In genomic region chr2:106581276-106581675, GRCh38 we compare ENCODE assay signal across 14 cellular contexts.
A peak's percentile ranks its signal among the peaks of the same experiment; 100 is the strongest.
DNase-seq lines count a peak whose midpoint lies in the region; ATAC-seq and TF ChIP-seq lines count a peak whose summit lies in the region.
"Had no signal": no experiment of that assay in that cellular context is flagged by ENCODE, and none has a peak within 500 bp of the region (broad histone marks: within the 10 kb centered on the region; RNA-seq: fewer than 3 reads in every experiment).

No MANE protein-coding gene starts in this region.

- intact Hi-C loops in MCF 10A (cut with micrococcal nuclease) (no loop called here), breast epithelium (cut with DNase I; ENCODE audit: low total_unique reads) (no loop called here), PC-9 (cut with micrococcal nuclease; ENCODE audit: unreplicated experiment) (loop anchor here (5.0 to 10.0 kb wide), 2 partner anchors 479 to 1236 kb away; no protein-coding TSS in a partner anchor)

- no peaks in the 10 kb centered on the region for H3K9me2 ChIP-seq in PC-9 (ENCODE audit: insufficient read depth)
- H3K9me2 ChIP-seq: SK-N-SH had no signal

- TF ChIP-seq POLR2A in breast epithelium (IDR thresholded peaks at IDR 0.05), result no peak

- no peak overlapping the region for H2AFZ ChIP-seq in PC-9

- no peaks in the 10 kb centered on the region for H3K9me3 ChIP-seq in breast epithelium
- H3K9me3 ChIP-seq in T-helper 17 cell (ENCODE audit: control insufficient read depth, low read length, poor library complexity, severe bottlenecking), result no peaks in the 10 kb centered on the region
- H3K9me3 ChIP-seq in PC-9 (ENCODE audit: insufficient read depth, low read depth), result no peaks in the 10 kb centered on the region
- H3K9me3 ChIP-seq: gastrocnemius medialis, SK-N-SH, upper lobe of left lung had no signal

- H3K27me3 Mint-ChIP-seq in MCF 10A (ENCODE audit: insufficient read depth, unreplicated experiment) (peaks cover 15% of the 10 kb centered on the region), T-helper 17 cell (peaks cover 71% of the 10 kb centered on the region), immature natural killer cell (ENCODE audit: low read depth in 3 of 3) (peaks cover 8 to 34% (median 14%) of the 10 kb centered on the region in 3 donors), type B pancreatic cell (peaks cover 29% of the 10 kb centered on the region)

- no peaks in the 10 kb centered on the region for H4K20me1 ChIP-seq in PC-9 (ENCODE audit: insufficient read depth)

- no peak overlapping the region for H3K27ac Mint-ChIP-seq in MCF 10A (ENCODE audit: low read depth, unreplicated experiment)
- H3K27ac Mint-ChIP-seq in T-helper 17 cell, result no peak overlapping the region
- no peak overlapping the region for H3K27ac Mint-ChIP-seq in immature natural killer cell
- H3K27ac Mint-ChIP-seq in type B pancreatic cell, result peak overlapping the region; percentile 75
- H3K27ac Mint-ChIP-seq: progenitor cell of endocrine pancreas had no signal

- peak overlapping the region; percentile 70 for H3K4me3 Mint-ChIP-seq in MCF 10A (ENCODE audit: unreplicated experiment)
- H3K4me3 Mint-ChIP-seq in T-helper 17 cell, result peak overlapping the region; percentile 91
- H3K4me3 Mint-ChIP-seq in immature natural killer cell, result peak overlapping the region; percentile 72 to 95 (median 90)
- peak overlapping the region; percentile 94 for H3K4me3 Mint-ChIP-seq in type B pancreatic cell

- H3K36me3 Mint-ChIP-seq in MCF 10A (ENCODE audit: insufficient read depth, unreplicated experiment) (no peaks in the 10 kb centered on the region), T-helper 17 cell (ENCODE audit: low read depth) (peaks cover 2% of the 10 kb centered on the region), immature natural killer cell (no peaks in the 10 kb centered on the region), type B pancreatic cell (no peaks in the 10 kb centered on the region)

- H3F3A ChIP-seq in PC-9 (ENCODE audit: insufficient read depth, low read depth), result no peaks in the 10 kb centered on the region

- H3K4me2 ChIP-seq in PC-9, result no peak overlapping the region

- H3K4me1 Mint-ChIP-seq in MCF 10A (ENCODE audit: insufficient read depth, unreplicated experiment), result peaks cover 9% of the 10 kb centered on the region
- H3K4me1 Mint-ChIP-seq in T-helper 17 cell, result peaks cover 19% of the 10 kb centered on the region
- H3K4me1 Mint-ChIP-seq in immature natural killer cell, result peaks cover 10 to 19% of the 10 kb centered on the region in 2 donors
- H3K4me1 Mint-ChIP-seq in type B pancreatic cell (ENCODE audit: unreplicated experiment), result peaks cover 35% of the 10 kb centered on the region

- H3K27me3 ChIP-seq in breast epithelium (peaks cover 0 to 20% of the 10 kb centered on the region in 2 donors), PC-9 (ENCODE audit: insufficient read depth, low read depth) (peaks cover 52% of the 10 kb centered on the region)

- DNase-seq in MCF 10A (ENCODE audit: unreplicated experiment) (no peak), breast epithelium (ENCODE audit: low spot score in 2 of 2) (no peak), T-helper 17 cell (no peak), immature natural killer cell (no peak), type B pancreatic cell (ENCODE audit: extremely low spot score, unreplicated experiment) (no peak), PC-9 (no peak), midbrain (lab: John Stamatoyannopoulos, UW) (no peak)
- DNase-seq: activated CD4-positive, CD25-positive, alpha-beta regulatory T cell treated with anti-CD3 and anti-CD28 coated beads, Interleukin-2, amount 50 U/mL, for 72 hours; gastrocnemius medialis; MV-4-11; SK-N-SH; upper lobe of left lung had no signal

- CTCF ChIA-PET in MCF 10A (lab: Yijun Ruan, JAX), result interaction anchor here (0.6 to 6.3 kb wide), 10 partner anchors 9 to 1006 kb away, joined by 3 to 52 read pairs (median 4); no protein-coding TSS in a partner anchor
- CTCF ChIA-PET in PC-9 (lab: Charles Lee), result no interaction called here

- no peaks in the 10 kb centered on the region for H3K4me1 ChIP-seq in breast epithelium
- H3K4me1 ChIP-seq in PC-9 (replicated peaks; ENCODE audit: insufficient read depth), result no peaks in the 10 kb centered on the region

- no peak overlapping the region for H3K4me3 ChIP-seq in breast epithelium
- no peak overlapping the region for H3K4me3 ChIP-seq in PC-9

- H3K36me3 ChIP-seq in breast epithelium (no peaks in the 10 kb centered on the region), PC-9 (ENCODE audit: low read depth) (no peaks in the 10 kb centered on the region)
- H3K36me3 ChIP-seq: gastrocnemius medialis, upper lobe of left lung had no signal

- TF ChIP-seq CTCF in MCF 10A (IDR thresholded peaks at IDR 0.05; ENCODE audit: unreplicated experiment) (no peak), breast epithelium (IDR thresholded peaks at IDR 0.05) (no peak), type B pancreatic cell (conservative IDR thresholded peaks at IDR 0.05) (no peak), PC-9 (conservative IDR thresholded peaks at IDR 0.05) (no peak)

- H3K27ac ChIP-seq in breast epithelium (no peak overlapping the region), PC-9 (no peak overlapping the region)
- H3K27ac ChIP-seq: gastrocnemius medialis, upper lobe of left lung had no signal

- no peaks in the 10 kb centered on the region for H3K79me2 ChIP-seq in PC-9 (ENCODE audit: low read depth)

- BruUV-seq in MCF 10A (replicated peaks; lab: Mats Ljungman, UMichigan) (no TSS peak), PC-9 (replicated peaks; lab: Mats Ljungman, UMichigan) (no TSS peak)

- no peak for ATAC-seq in T-helper 17 cell
- no peak for ATAC-seq in HG02610 (IDR thresholded peaks at IDR 0.05; ENCODE audit: unreplicated experiment)
- ATAC-seq: gastrocnemius medialis had no signal

- H3K9me3 Mint-ChIP-seq in MCF 10A (ENCODE audit: unreplicated experiment), result no peaks in the 10 kb centered on the region
- no peaks in the 10 kb centered on the region for H3K9me3 Mint-ChIP-seq in immature natural killer cell
- no peaks in the 10 kb centered on the region for H3K9me3 Mint-ChIP-seq in type B pancreatic cell

- POLR2A ChIA-PET in MCF 10A (lab: Yijun Ruan, JAX) (no interaction called here), PC-9 (lab: Charles Lee; ENCODE audit: unreplicated experiment) (no interaction called here)
